1 cellular context compared by ENCODE assay signal in genomic region chr1:168261390-168261789, GRCh38.
TF ChIP-seq lines count a peak whose summit lies in the region.

No MANE protein-coding gene starts in this region.

TF ChIP-seq in GM23338, 12 proteins besides CTCF, POLR2A, EP300 and RAD21 (continued from another document):
- no peak for TF ChIP-seq ZNF462 (CRISPR knock-in tag; IDR thresholded peaks at IDR 0.05)
- TF ChIP-seq ZNF114 (CRISPR knock-in tag; IDR thresholded peaks at IDR 0.05) = no peak
- no peak for TF ChIP-seq EZH2phosphoT487 (IDR thresholded peaks at IDR 0.05; ENCODE audit: unreplicated experiment)
- TF ChIP-seq STAT1 (IDR thresholded peaks at IDR 0.05; ENCODE audit: unreplicated experiment) = no peak
- no peak for TF ChIP-seq ETS1 (IDR thresholded peaks at IDR 0.05)
- no peak for TF ChIP-seq EZH2 (IDR thresholded peaks at IDR 0.05; ENCODE audit: low read depth, unreplicated experiment)
- no peak for TF ChIP-seq POLR2AphosphoS5 (IDR thresholded peaks at IDR 0.05; ENCODE audit: low read depth)
- no peak for TF ChIP-seq JUNB (IDR thresholded peaks at IDR 0.05; ENCODE audit: unreplicated experiment)
- TF ChIP-seq NANOG (IDR thresholded peaks at IDR 0.05; ENCODE audit: borderline replicate concordance) = no peak
